Comparison of ENCODE assay signal across 16 cellular contexts in genomic region chr5:18811616-18812015, GRCh38.
A peak's percentile ranks its signal among the peaks of the same experiment; 100 is the strongest.
DNase-seq lines count a peak whose midpoint lies in the region; ATAC-seq and TF ChIP-seq lines count a peak whose summit lies in the region.
"Had no signal": no experiment of that assay in that cellular context is flagged by ENCODE, and none has a peak within 500 bp of the region (broad histone marks: within the 10 kb centered on the region; RNA-seq: fewer than 3 reads in every experiment).

No MANE protein-coding gene starts in this region.

- no peaks in the 10 kb centered on the region for H3K79me1 ChIP-seq in mesendoderm (ENCODE audit: low read length)

- H2AFZ ChIP-seq in osteoblast (ENCODE audit: low read length), result no peak overlapping the region

- H3K18ac ChIP-seq in mesendoderm (ENCODE audit: low read length), result no peak overlapping the region

- no CpG with 5 or more reads among the region's 4 CpGs for WGBS in mesendoderm (ENCODE audit: extremely low coverage, insufficient coverage, low lambda C conversion rate)

- no peak overlapping the region for H4K8ac ChIP-seq in mesendoderm (ENCODE audit: low read depth, low read length)

- H3K4me1 ChIP-seq in mesendoderm (ENCODE audit: control insufficient read depth, low read depth, low read length) (no peaks in the 10 kb centered on the region), osteoblast (ENCODE audit: insufficient read depth, low read length) (no peaks in the 10 kb centered on the region), upper lobe of right lung (no peaks in the 10 kb centered on the region)
- H3K4me1 ChIP-seq: A549 had no signal

- H3K9ac ChIP-seq in mesendoderm (ENCODE audit: low read length), result no peak overlapping the region

- no peak overlapping the region for H2BK120ac ChIP-seq in mesendoderm (ENCODE audit: low read depth, low read length)

- peak; percentile 97 for DNase-seq in DMS 273 (lab: John Stamatoyannopoulos, UW; ENCODE audit: unreplicated experiment)
- peak; percentile 99 for DNase-seq in NCI-H2171 treated with DMSO at 0.1 percent for 48 hours (lab: John Stamatoyannopoulos, UW)
- DNase-seq in SK-N-DZ (ENCODE audit: low spot score), result peak; percentile 12
- DNase-seq in mesendoderm, result peak; percentile 16
- no peak for DNase-seq in osteoblast (ENCODE audit: insufficient read length, low spot score, missing footprints)
- no peak for DNase-seq in upper lobe of right lung
- no peak for DNase-seq in stimulated activated CD4-positive, alpha-beta T cell treated with anti-CD3 and anti-CD28 coated beads, Interleukin-4, amount 100 ng/mL, for 4 hours
- DNase-seq: CD4-positive, CD25-positive, alpha-beta regulatory T cell; DMS79; IMR-90; Kasumi-1; NCI-H1417 had no signal

- no peak overlapping the region for H4K5ac ChIP-seq in mesendoderm (ENCODE audit: low read length)

- no peak overlapping the region for H3K23ac ChIP-seq in mesendoderm (ENCODE audit: low read length)

- no peaks in the 10 kb centered on the region for H3K36me3 ChIP-seq in mesendoderm (ENCODE audit: control insufficient read depth, insufficient read depth, low read length)
- no peaks in the 10 kb centered on the region for H3K36me3 ChIP-seq in osteoblast (ENCODE audit: insufficient read depth, low read length)
- no peaks in the 10 kb centered on the region for H3K36me3 ChIP-seq in upper lobe of right lung

- H3K4me3 ChIP-seq in mesendoderm (ENCODE audit: low read length), result no peak overlapping the region
- no peak overlapping the region for H3K4me3 ChIP-seq in osteoblast (ENCODE audit: insufficient read depth, low read length)
- H3K4me3 ChIP-seq in upper lobe of right lung, result no peak overlapping the region
- H3K4me3 ChIP-seq: A549, SK-N-MC had no signal

- H4K20me1 ChIP-seq in osteoblast (ENCODE audit: insufficient read depth, low read length), result no peaks in the 10 kb centered on the region

- intact Hi-C loops in upper lobe of right lung (cut with DNase I), result no loop called here

- H3K27me3 ChIP-seq in mesendoderm (ENCODE audit: insufficient read depth, low read length, poor library complexity) (no peaks in the 10 kb centered on the region), osteoblast (ENCODE audit: insufficient read depth, low read length) (no peaks in the 10 kb centered on the region), upper lobe of right lung (no peaks in the 10 kb centered on the region)

- H3K56ac ChIP-seq in mesendoderm (ENCODE audit: low read length), result no peak overlapping the region

- H3K4ac ChIP-seq in mesendoderm (ENCODE audit: low read depth, low read length), result no peak overlapping the region

- no peak overlapping the region for H3K4me2 ChIP-seq in mesendoderm (ENCODE audit: low read length)
- H3K4me2 ChIP-seq in osteoblast (ENCODE audit: insufficient read depth, low read length), result no peak overlapping the region
- H3K4me2 ChIP-seq: A549 had no signal

- no peak for ATAC-seq in GM18867 (IDR thresholded peaks at IDR 0.05; ENCODE audit: unreplicated experiment)
- ATAC-seq in upper lobe of right lung, result no peak
- ATAC-seq: A549, HCT116 had no signal

- peaks cover 6% of the 10 kb centered on the region for H3K9me3 ChIP-seq in osteoblast (ENCODE audit: low read depth, low read length)
- no peaks in the 10 kb centered on the region for H3K9me3 ChIP-seq in upper lobe of right lung
- H3K9me3 ChIP-seq: A549 had no signal

- no peak overlapping the region for H2BK5ac ChIP-seq in mesendoderm (ENCODE audit: low read length)

- H3K27ac ChIP-seq in mesendoderm (ENCODE audit: low read depth, low read length), result no peak overlapping the region
- H3K27ac ChIP-seq in osteoblast (ENCODE audit: low read depth, low read length), result no peak overlapping the region
- H3K27ac ChIP-seq in upper lobe of right lung, result no peak overlapping the region
- H3K27ac ChIP-seq: A549, SK-N-MC had no signal

- no peak overlapping the region for H2AK5ac ChIP-seq in mesendoderm (ENCODE audit: low read length)

- TF ChIP-seq CTCF in osteoblast (IDR thresholded peaks at IDR 0.05; ENCODE audit: extremely low read depth, low read depth, low read length), result no peak
- TF ChIP-seq CTCF in upper lobe of right lung (IDR thresholded peaks at IDR 0.05), result no peak

- no peak overlapping the region for H2BK15ac ChIP-seq in mesendoderm (replicated peaks; ENCODE audit: low read depth)

- H3K79me2 ChIP-seq in mesendoderm (ENCODE audit: control insufficient read depth, insufficient read depth, low read length), result no peaks in the 10 kb centered on the region
- no peaks in the 10 kb centered on the region for H3K79me2 ChIP-seq in osteoblast (ENCODE audit: insufficient read depth, low read length)

Comparison
In these comparisons a context has a peak if more than half of its experiments do, and no peak if none do; other contexts are left out.
1. DNase-seq: peak in DMS 273 (single experiment), NCI-H2171 treated with DMSO at 0.1 percent for 48 hours (single experiment), SK-N-DZ (single experiment) and mesendoderm (single experiment); none in osteoblast (single experiment), upper lobe of right lung (single experiment) and stimulated activated CD4-positive, alpha-beta T cell treated with anti-CD3 and anti-CD28 coated beads, Interleukin-4, amount 100 ng/mL, for 4 hours (0 of 2).